17 cellular contexts compared by ENCODE assay signal in the genomic region with DNA sequence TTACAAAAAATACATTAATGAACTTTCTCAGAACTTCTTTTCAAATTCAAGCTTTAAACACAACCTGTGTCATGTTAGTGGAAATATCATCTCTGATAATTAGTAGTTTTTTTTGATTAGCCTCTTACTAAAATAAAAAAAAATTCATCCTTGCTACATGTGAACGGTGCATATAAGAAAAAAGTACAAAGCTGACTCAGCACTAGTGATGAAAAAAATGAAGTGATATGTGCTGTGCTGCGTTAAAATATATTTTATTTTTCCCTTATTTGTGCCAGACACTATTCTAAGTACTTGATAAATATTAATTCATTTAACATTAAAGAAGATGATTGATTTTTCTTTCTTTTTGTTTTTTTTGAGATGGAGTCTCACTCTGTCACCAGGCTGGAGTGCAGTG.
"Had no signal": no experiment of that assay in that cellular context is flagged by ENCODE, and none has a peak within 500 bp of the region (broad histone marks: within the 10 kb centered on the region; RNA-seq: fewer than 3 reads in every experiment).

No MANE protein-coding gene starts in this region.

- H3K9me3 ChIP-seq: left ventricle myocardium inferior, spleen, suprapubic skin, tibial artery had no signal

- DNase-seq: activated CD4-positive, alpha-beta T cell treated with anti-CD3 and anti-CD28 coated beads, Interleukin-2, amount 50 U/mL, for 1 hour; activated CD8-positive, alpha-beta memory T cell treated with anti-CD3 and anti-CD28 coated beads, Interleukin-2, amount 10 ng/mL, durations not matched to agents 7 days and 5 days; activated CD8-positive, alpha-beta T cell treated with anti-CD3 and anti-CD28 coated beads, Interleukin-2, amount 10 ng/mL, durations not matched to agents 7 days and 5 days; activated naive CD8-positive, alpha-beta T cell treated with anti-CD3 and anti-CD28 coated beads, Interleukin-2, amount 50 U/mL, for 24 hours; activated T-cell treated with anti-CD3 and anti-CD28 coated beads, Interleukin-2, amount 50 U/mL, for 48 hours; effector CD8-positive, alpha-beta T cell; glutamatergic neuron; left ventricle myocardium inferior; right cardiac atrium; spleen; stimulated activated naive CD4-positive, alpha-beta T cell; tibial artery had no signal

- H3K4me3 ChIP-seq: left ventricle myocardium inferior, spleen, suprapubic skin, tibial artery had no signal

- H3K4me1 ChIP-seq: tibial artery had no signal

- H3K27me3 ChIP-seq: spleen, suprapubic skin, tibial artery had no signal

- H3K27ac ChIP-seq: left ventricle myocardium inferior, suprapubic skin, tibial artery had no signal

- H3K36me3 ChIP-seq: left ventricle myocardium inferior, suprapubic skin, tibial artery had no signal

- FAIRE-seq: colon, endometrium, frontal cortex, islet of Langerhans had no signal

- ATAC-seq: activated CD8-positive, alpha-beta memory T cell treated with anti-CD3 and anti-CD28 coated beads, Interleukin-2, amount 10 ng/mL, durations not matched to agents 7 days and 5 days; activated CD8-positive, alpha-beta T cell treated with anti-CD3 and anti-CD28 coated beads, Interleukin-2, amount 10 ng/mL, durations not matched to agents 7 days and 5 days; right cardiac atrium had no signal
